In genomic region chr6:81962198-81962597, GRCh38 we compare ENCODE assay signal across 29 cellular contexts.
A peak's percentile ranks its signal among the peaks of the same experiment; 100 is the strongest.
DNase-seq lines count a peak whose midpoint lies in the region; ATAC-seq, FAIRE-seq and TF ChIP-seq lines count a peak whose summit lies in the region.
"Had no signal": no experiment of that assay in that cellular context is flagged by ENCODE, and none has a peak within 500 bp of the region (broad histone marks: within the 10 kb centered on the region; RNA-seq: fewer than 3 reads in every experiment).

No MANE protein-coding gene starts in this region.

- no peaks in the 10 kb centered on the region for H3K27me3 Mint-ChIP-seq in activated T-cell treated with anti-CD3 and anti-CD28 coated beads, Interleukin-2, amount 50 U/mL, for 72 hours (ENCODE audit: low read depth)
- H3K27me3 Mint-ChIP-seq: activated naive CD8-positive, alpha-beta T cell treated with anti-CD3 and anti-CD28 coated beads, Interleukin-2, amount 50 U/mL, for 24 hours; stimulated activated memory B cell treated with anti-CD40 and anti-IgM and Interleukin-4, amounts not matched to agents 10 μg/mL and 1 μg/mL and 100 μg/mL, for 72 hours; type B pancreatic cell had no signal

- peaks cover 2 to 3% of the 10 kb centered on the region in 2 donors for H3K9me3 Mint-ChIP-seq in activated T-cell treated with anti-CD3 and anti-CD28 coated beads, Interleukin-2, amount 50 U/mL, for 72 hours

- 0 out of 2 replicates have a peak overlapping the region, but pooled peaks have one; percentile 5 for H3K27ac ChIP-seq in HL-60 (replicated peaks)
- H3K27ac ChIP-seq in HepG2 (ENCODE audit: extremely low read length, insufficient read depth, low read length): no peak overlapping the region
- H3K27ac ChIP-seq: dorsolateral prefrontal cortex, parathyroid adenoma, VCaP had no signal

- no peak overlapping the region for H3K4me3 ChIP-seq in HL-60 (replicated peaks; ENCODE audit: insufficient read depth, low read length)
- H3K4me3 ChIP-seq in epithelial cell of esophagus (ENCODE audit: low read length): no peak overlapping the region
- no peak overlapping the region for H3K4me3 ChIP-seq in HepG2 (replicated peaks in 1 of 3; ENCODE audit: insufficient read depth in 1 of 3, low read depth in 2 of 3, low read length in 3 of 3)
- H3K4me3 ChIP-seq: dorsolateral prefrontal cortex had no signal

- no peaks in the 10 kb centered on the region for H3K4me1 ChIP-seq in HepG2 (ENCODE audit: insufficient read depth, low read length)
- H3K4me1 ChIP-seq: parathyroid adenoma had no signal

- no peak for TF ChIP-seq EP300 in HepG2 (IDR thresholded peaks at IDR 0.05; ENCODE audit: low read depth in 2 of 2, low read length in 2 of 2)
- TF ChIP-seq EP300 in HepG2 (CRISPR knock-in tag; IDR thresholded peaks at IDR 0.05; ENCODE audit: borderline replicate concordance): no peak

- H3K4me3 Mint-ChIP-seq in activated T-cell treated with anti-CD3 and anti-CD28 coated beads, Interleukin-2, amount 50 U/mL, for 72 hours: no peak overlapping the region
- H3K4me3 Mint-ChIP-seq: activated naive CD8-positive, alpha-beta T cell treated with anti-CD3 and anti-CD28 coated beads, Interleukin-2, amount 50 U/mL, for 24 hours; nephron progenitor cell; stimulated activated memory B cell treated with anti-CD40 and anti-IgM and Interleukin-4, amounts not matched to agents 10 μg/mL and 1 μg/mL and 100 μg/mL, for 72 hours; type B pancreatic cell had no signal

- no peak for FAIRE-seq in HepG2 (lab: Jason Lieb, UNC)
- FAIRE-seq in frontal cortex (lab: Jason Lieb, UNC): no peak
- FAIRE-seq: G401.6 had no signal

- no peak overlapping the region for H3K27ac Mint-ChIP-seq in activated T-cell treated with anti-CD3 and anti-CD28 coated beads, Interleukin-2, amount 50 U/mL, for 72 hours
- H3K27ac Mint-ChIP-seq: activated naive CD8-positive, alpha-beta T cell treated with anti-CD3 and anti-CD28 coated beads, Interleukin-2, amount 50 U/mL, for 24 hours; nephron progenitor cell; stimulated activated memory B cell treated with anti-CD40 and anti-IgM and Interleukin-4, amounts not matched to agents 10 μg/mL and 1 μg/mL and 100 μg/mL, for 72 hours; type B pancreatic cell had no signal

- H3K27me3 ChIP-seq in HL-60 (ENCODE audit: insufficient read depth, poor library complexity, severe bottlenecking) (no peaks in the 10 kb centered on the region), HepG2 (ENCODE audit: control insufficient read depth in 1 of 2, insufficient read depth in 2 of 2, low read length in 2 of 2) (no peaks in the 10 kb centered on the region)

- BruUV-seq in HepG2 (replicated peaks; lab: Mats Ljungman, UMichigan): no TSS peak

- intact Hi-C loops in HepG2 (cut with micrococcal nuclease; ENCODE audit: unreplicated experiment): no loop called here

- POLR2A ChIA-PET in HepG2 (lab: Yijun Ruan, JAX): no interaction called here

- 66% methylated on average over 3 of the region's 3 CpGs for WGBS in HepG2 (ENCODE audit: low lambda C conversion rate)

- no peaks in the 10 kb centered on the region for H3K79me2 ChIP-seq in HepG2 (ENCODE audit: insufficient read depth, low read length)
- H3K79me2 ChIP-seq: parathyroid adenoma had no signal

- no peak for TF ChIP-seq RAD21 in HepG2 (CRISPR knock-in tag; IDR thresholded peaks at IDR 0.05)

- H3K36me3 Mint-ChIP-seq in activated T-cell treated with anti-CD3 and anti-CD28 coated beads, Interleukin-2, amount 50 U/mL, for 72 hours (ENCODE audit: insufficient read depth in 2 of 2): no peaks in the 10 kb centered on the region
- H3K36me3 Mint-ChIP-seq: stimulated activated memory B cell treated with anti-CD40 and anti-IgM and Interleukin-4, amounts not matched to agents 10 μg/mL and 1 μg/mL and 100 μg/mL, for 72 hours; type B pancreatic cell had no signal

- DNase-seq in HL-60 (ENCODE audit: low read depth in 1 of 2, low spot score in 1 of 2) (peak; percentile 43 to 46), NOMO-1 treated with dmso at 0.1 percent for 144 hours (lab: John Stamatoyannopoulos, UW; ENCODE audit: unreplicated experiment) (peak; percentile 21), epithelial cell of esophagus (ENCODE audit: low read depth) (peak; percentile 78), HepG2 (ENCODE audit: low spot score) (no peak), DMS53 treated with DMSO at 0.1 percent for 48 hours (lab: John Stamatoyannopoulos, UW; ENCODE audit: unreplicated experiment) (no peak), frontal cortex (ENCODE audit: low spot score in 2 of 2) (no peak)
- no peak for DNase-seq in activated T-cell treated with anti-CD3 and anti-CD28 coated beads, Interleukin-2, amount 50 U/mL, for 72 hours
- DNase-seq: activated CD4-positive, alpha-beta T cell treated with anti-CD3 and anti-CD28 coated beads for 48 hours; activated gamma-delta T cell treated with Interleukin-2 at 50 U/mL for 16 hours; activated naive CD8-positive, alpha-beta T cell treated with anti-CD3 and anti-CD28 coated beads, Interleukin-2, amount 50 U/mL, for 24 hours; activated T-cell treated with anti-CD3 and anti-CD28 coated beads, Interleukin-2, amount 50 U/mL, for 1 hour; DMS53; dorsolateral prefrontal cortex; H7; KBM-7; NCI-H1694; NCI-H2171; NCI-H526; nephron progenitor cell; right cardiac atrium; RPMI8226; stimulated activated CD4-positive, alpha-beta T cell treated with anti-CD3 and anti-CD28 coated beads, Interleukin-4, amount 100 ng/mL, for 4 hours; substantia nigra had no signal

- H3K9ac ChIP-seq in HepG2 (ENCODE audit: insufficient read depth, low read depth, low read length): no peak overlapping the region
- H3K9ac ChIP-seq: parathyroid adenoma had no signal

- no peak for ATAC-seq in HepG2
- ATAC-seq in HG03432 (IDR thresholded peaks at IDR 0.05; ENCODE audit: unreplicated experiment): no peak
- no peak for ATAC-seq in activated T-cell treated with anti-CD3 and anti-CD28 coated beads, Interleukin-2, amount 50 U/mL, for 72 hours (replicated peaks in 1 of 2)
- ATAC-seq: activated naive CD8-positive, alpha-beta T cell treated with anti-CD3 and anti-CD28 coated beads, Interleukin-2, amount 50 U/mL, for 24 hours; right cardiac atrium; stimulated activated memory B cell treated with anti-CD40 and anti-IgM and Interleukin-4, amounts not matched to agents 10 μg/mL and 1 μg/mL and 100 μg/mL, for 72 hours had no signal

- H3K4me1 Mint-ChIP-seq in activated T-cell treated with anti-CD3 and anti-CD28 coated beads, Interleukin-2, amount 50 U/mL, for 72 hours (ENCODE audit: low read depth): no peaks in the 10 kb centered on the region
- H3K4me1 Mint-ChIP-seq: activated naive CD8-positive, alpha-beta T cell treated with anti-CD3 and anti-CD28 coated beads, Interleukin-2, amount 50 U/mL, for 24 hours; nephron progenitor cell; stimulated activated memory B cell treated with anti-CD40 and anti-IgM and Interleukin-4, amounts not matched to agents 10 μg/mL and 1 μg/mL and 100 μg/mL, for 72 hours had no signal

- in situ Hi-C loops in HepG2 (cut with HindIII; ENCODE audit: extremely low pct_ligation_motif_present, low pct_unique_long_range_greater_than_20kb): no loop called here

- H3K4me2 ChIP-seq in HepG2 (ENCODE audit: low read depth, low read length): no peak overlapping the region

- CTCF ChIA-PET in HepG2 (lab: Yijun Ruan, JAX; ENCODE audit: low intra/inter-chr PET ratio, low total read pairs): no interaction called here

- TF ChIP-seq CTCF in HL-60 (IDR thresholded peaks at IDR 0.05; ENCODE audit: insufficient read depth, low read length): no peak
- TF ChIP-seq CTCF in epithelial cell of esophagus (IDR thresholded peaks at IDR 0.05; ENCODE audit: insufficient read depth, low read depth, low read length, missing control alignments): no peak
- TF ChIP-seq CTCF in HepG2 (CRISPR knock-in tag; IDR thresholded peaks at IDR 0.05): no peak

- H2AFZ ChIP-seq in HepG2 (ENCODE audit: low read length): no peak overlapping the region
- H2AFZ ChIP-seq: parathyroid adenoma had no signal

- no peaks in the 10 kb centered on the region for H3K36me3 ChIP-seq in HepG2 (replicated peaks in 1 of 2; ENCODE audit: control insufficient read depth in 1 of 2, insufficient read depth in 2 of 2, low read length in 2 of 2)

- H4K20me1 ChIP-seq in HepG2 (ENCODE audit: insufficient read depth, low read length): no peaks in the 10 kb centered on the region

- TF ChIP-seq POLR2A in HepG2 (IDR thresholded peaks at IDR 0.05; ENCODE audit: insufficient read depth in 1 of 2, low read depth in 2 of 2, low read length in 2 of 2): no peak

- peaks cover 5% of the 10 kb centered on the region; the same call in 1 of the 2 replicates for H3K9me3 ChIP-seq in HepG2 (ENCODE audit: low read length)

TF ChIP-seq in HepG2, 621 proteins besides CTCF, POLR2A, EP300 and RAD21:
- peak; percentile 26; the same call in 1 of the 2 replicates for TF ChIP-seq CEBPG (CRISPR knock-in tag; IDR thresholded peaks at IDR 0.05)
- peak; percentile 86 for TF ChIP-seq CEBPB (IDR thresholded peaks at IDR 0.05; ENCODE audit: borderline replicate concordance, low read depth, low read length)
- TF ChIP-seq ZBTB33 (CRISPR knock-in tag; IDR thresholded peaks at IDR 0.05): peak; percentile 57; the same call in 1 of the 2 replicates
- TF ChIP-seq ZBTB3 (CRISPR knock-in tag; IDR thresholded peaks at IDR 0.05; ENCODE audit: borderline replicate concordance, low read depth): no peak

Comparison
In these comparisons a context has a peak if more than half of its experiments do, and no peak if none do; other contexts are left out.
1. DNase-seq: peak in HL-60 (2 of 2), NOMO-1 treated with dmso at 0.1 percent for 144 hours (single experiment) and epithelial cell of esophagus (single experiment); none in HepG2 (single experiment), DMS53 treated with DMSO at 0.1 percent for 48 hours (single experiment), activated T-cell treated with anti-CD3 and anti-CD28 coated beads, Interleukin-2, amount 50 U/mL, for 72 hours (0 of 2) and frontal cortex (0 of 2).